Comparison of ENCODE assay signal across 19 cellular contexts in genomic region chr2:9586465-9586864, GRCh38. TPM values are rescaled to one million over a fixed set of nuclear protein-coding genes. Genes with fewer than 3 reads are reported as not detected.
DNase-seq lines count a peak whose midpoint lies in the region; ATAC-seq and TF ChIP-seq lines count a peak whose summit lies in the region.
"Had no signal": no experiment of that assay in that cellular context is flagged by ENCODE, and none has a peak within 500 bp of the region (broad histone marks: within the 10 kb centered on the region; RNA-seq: fewer than 3 reads in every experiment).

No MANE protein-coding gene starts in this region.

- H3K27ac Mint-ChIP-seq in T-helper 17 cell (peak overlapping the region; percentile 53), immature natural killer cell (peak overlapping the region in 5 of 6 donors; percentile 4 to 60 (median 46))

- H3K4me1 ChIP-seq in cardiac muscle cell (ENCODE audit: low read depth), result peaks cover 6% of the 10 kb centered on the region
- H3K4me1 ChIP-seq: BLaER1 had no signal

- no peak for DNase-seq in cardiac muscle cell (ENCODE audit: low read depth in 1 of 2, low spot score in 1 of 2)
- no peak for DNase-seq in Right ventricle myocardium superior
- DNase-seq in T-helper 17 cell, result no peak
- DNase-seq in immature natural killer cell, result no peak
- no peak for DNase-seq in globus pallidus (ENCODE audit: low spot score)
- no peak for DNase-seq in H4 (ENCODE audit: low spot score)
- DNase-seq: ACHN; CD4-positive, alpha-beta memory T cell; GM23248; HCEC 1CT; NCI-H1105; NCI-H2029 treated with DMSO at 0.1 percent for 48 hours; NCI-H345; NCI-H524; NCI-H774 had no signal

- H3K36me3 Mint-ChIP-seq in T-helper 17 cell (ENCODE audit: low read depth) (peaks cover 6% of the 10 kb centered on the region), immature natural killer cell (peaks cover 7 to 31% (median 10%) of the 10 kb centered on the region in 3 donors)

- no peak overlapping the region for H3K4me3 ChIP-seq in cardiac muscle cell
- H3K4me3 ChIP-seq: BLaER1, GM23248 had no signal

- no peak overlapping the region for H3K4me3 Mint-ChIP-seq in T-helper 17 cell
- H3K4me3 Mint-ChIP-seq in immature natural killer cell, result no peak overlapping the region
- H3K4me3 Mint-ChIP-seq: CD4-positive, alpha-beta memory T cell had no signal

- TF ChIP-seq CTCF in cardiac muscle cell (IDR thresholded peaks at IDR 0.05; ENCODE audit: low read depth, low read length), result no peak

- ATAC-seq in Right ventricle myocardium superior (ENCODE audit: poor library complexity) (no peak), T-helper 17 cell (no peak), GM21526 (IDR thresholded peaks at IDR 0.05; ENCODE audit: low FRiP score, unreplicated experiment) (no peak)
- ATAC-seq: Panc1 had no signal

- H3K27me3 Mint-ChIP-seq in T-helper 17 cell (no peaks in the 10 kb centered on the region), immature natural killer cell (ENCODE audit: low read depth in 3 of 3) (no peaks in the 10 kb centered on the region)
- H3K27me3 Mint-ChIP-seq: CD4-positive, alpha-beta memory T cell had no signal

- H3K4me1 Mint-ChIP-seq in T-helper 17 cell, result peaks cover 6% of the 10 kb centered on the region
- H3K4me1 Mint-ChIP-seq in immature natural killer cell, result peaks cover 0 to 47% of the 10 kb centered on the region in 2 donors

- intact Hi-C loops in Right ventricle myocardium superior (cut with DNase I), result no loop called here

- peaks cover 54% of the 10 kb centered on the region for H3K36me3 ChIP-seq in cardiac muscle cell

- no peaks in the 10 kb centered on the region for H3K9me3 ChIP-seq in cardiac muscle cell (ENCODE audit: low read depth)
- H3K9me3 ChIP-seq in T-helper 17 cell (ENCODE audit: control insufficient read depth, low read length, poor library complexity, severe bottlenecking), result no peaks in the 10 kb centered on the region
- H3K9me3 ChIP-seq: BLaER1 had no signal

- no peaks in the 10 kb centered on the region for H3K9me3 Mint-ChIP-seq in immature natural killer cell
- H3K9me3 Mint-ChIP-seq: CD4-positive, alpha-beta memory T cell had no signal

- H3K27ac ChIP-seq in cardiac muscle cell, result peak overlapping the region; percentile 3
- H3K27ac ChIP-seq: BLaER1, GM23248, HL-60 had no signal

- no peaks in the 10 kb centered on the region for H3K27me3 ChIP-seq in cardiac muscle cell
- H3K27me3 ChIP-seq: BLaER1 had no signal

RNA-seq across cellular contexts. Expression of gene ADAM17, which starts 30.8 kb away (rescaled TPM):
- 29.3 and 32.0 TPM in 2 replicates for total RNA-seq in cardiac muscle cell
- 23.9 and 38.0 TPM in 2 replicates for polyA plus RNA-seq in cardiac muscle cell
- total RNA-seq in Right ventricle myocardium superior, result 12.4 TPM
- total RNA-seq in T-helper 17 cell, result 10 to 100 TPM; 27.2 to 34.0 TPM
- polyA plus RNA-seq in immature natural killer cell, result 10 to 100 TPM in 1 of 3 donors, 1 to 10 TPM in 2; 6.3 to 14.9 (median 8.0) TPM
- 16.7 and 18.2 TPM in 2 replicates for total RNA-seq in H4 (2014; rRNA removed; shearing (Covaris generic))

RNA-seq across cellular contexts. Expression of gene YWHAQ, which starts 44.3 kb away (rescaled TPM):
- 240 and 317 TPM in 2 replicates for total RNA-seq in cardiac muscle cell
- 439 and 455 TPM in 2 replicates for polyA plus RNA-seq in cardiac muscle cell
- 102 TPM for total RNA-seq in Right ventricle myocardium superior
- total RNA-seq in T-helper 17 cell, result 100 to 1,000 TPM; 176 to 189 TPM
- 100 to 1,000 TPM; 406 to 761 (median 479) TPM for polyA plus RNA-seq in immature natural killer cell
- total RNA-seq in H4 (2014; rRNA removed; shearing (Covaris generic)), result 279 and 391 TPM in 2 replicates
